Comparison of ENCODE assay signal across 9 cellular contexts in genomic region chr2:102061962-102062795, GRCh38.
DNase-seq lines count a peak whose midpoint lies in the region; ATAC-seq and TF ChIP-seq lines count a peak whose summit lies in the region.
"Had no signal": no experiment of that assay in that cellular context is flagged by ENCODE, and none has a peak within 500 bp of the region (broad histone marks: within the 10 kb centered on the region; RNA-seq: fewer than 3 reads in every experiment).

No MANE protein-coding gene starts in this region.

- no peak for TF ChIP-seq CTCF in IMR-90 (conservative IDR thresholded peaks at IDR 0.05; ENCODE audit: low read depth, low read length)

- TF ChIP-seq POLR2A in IMR-90 (IDR thresholded peaks at IDR 0.05; ENCODE audit: low read depth, low read length) = no peak

- H3K79me1 ChIP-seq in IMR-90 (ENCODE audit: low read depth in 1 of 2, low read length in 2 of 2) = peaks cover 0 to 8% of the 10 kb centered on the region in 2 experiments; a peak in 2 of 4 replicates

- H2AK9ac ChIP-seq in IMR-90 (replicated peaks; ENCODE audit: low read depth, low read length, poor library complexity) = no peak overlapping the region

- dilution Hi-C loops in IMR-90 (cut with HindIII; ENCODE audit: low sequenced_read_pairs, unreplicated experiment) = no loop called here

- no peaks in the 10 kb centered on the region for H3K27me3 ChIP-seq in IMR-90 (ENCODE audit: control insufficient read depth, insufficient read depth, low read length)
- H3K27me3 ChIP-seq in adipocyte (replicated peaks; ENCODE audit: control insufficient read depth, insufficient read depth, low read length) = no peaks in the 10 kb centered on the region
- no peaks in the 10 kb centered on the region for H3K27me3 ChIP-seq in right cardiac atrium (ENCODE audit: control insufficient read depth, insufficient read depth)

- ATAC-seq in IMR-90 (ENCODE audit: low read depth) (peak; percentile 10), right cardiac atrium (peak; percentile 2 to 10), GM18861 (IDR thresholded peaks at IDR 0.05; ENCODE audit: unreplicated experiment) (no peak), HG02759 (IDR thresholded peaks at IDR 0.05; ENCODE audit: unreplicated experiment) (no peak), HG02840 (IDR thresholded peaks at IDR 0.05; ENCODE audit: low FRiP score, unreplicated experiment) (no peak)
- peak; percentile 58 for ATAC-seq in stimulated activated memory B cell treated with anti-CD40 and anti-IgM and Interleukin-4, amounts not matched to agents 10 μg/mL and 1 μg/mL and 100 μg/mL, for 72 hours
- ATAC-seq in effector memory CD8-positive, alpha-beta T cell (replicated peaks) = no peak

- CTCF ChIA-PET in IMR-90 (lab: Yijun Ruan, JAX) = interaction anchor here (0.8 to 1.3 kb wide), 3 partner anchors 11 to 29 kb away, joined by 3 to 4 read pairs (median 3); no protein-coding TSS in a partner anchor

- DNase-seq in IMR-90 (peak; percentile 78), adipocyte (ENCODE audit: low read depth) (peak; percentile 79), right cardiac atrium (peak; percentile 68 to 82 (median 80))
- DNase-seq in effector memory CD8-positive, alpha-beta T cell = no peak
- DNase-seq: NCI-H2029 treated with DMSO at 0.1 percent for 48 hours had no signal

- peak overlapping the region; percentile 46; the same call in 1 of the 2 replicates for H3K23ac ChIP-seq in IMR-90 (ENCODE audit: low read depth, low read length)

- H4K5ac ChIP-seq in IMR-90 (ENCODE audit: low read depth, low read length) = peak overlapping the region; percentile 63; the same call in 1 of the 2 replicates

- H3K27me3 Mint-ChIP-seq in stimulated activated memory B cell treated with anti-CD40 and anti-IgM and Interleukin-4, amounts not matched to agents 10 μg/mL and 1 μg/mL and 100 μg/mL, for 72 hours = peaks cover 27% of the 10 kb centered on the region
- peaks cover 0 to 19% of the 10 kb centered on the region in 2 donors for H3K27me3 Mint-ChIP-seq in effector memory CD8-positive, alpha-beta T cell

- H3K4ac ChIP-seq in IMR-90 (ENCODE audit: low read depth, low read length) = peak overlapping the region; percentile 98

- in situ Hi-C loops in IMR-90 (cut with MboI; ENCODE audit: low sequenced_read_pairs) = no loop called here

- H3K4me3 ChIP-seq in IMR-90 (ENCODE audit: insufficient read depth, low read depth, low read length) (no peak overlapping the region), adipocyte (ENCODE audit: low read length) (peak overlapping the region; percentile 16), right cardiac atrium (ENCODE audit: low read length) (no peak overlapping the region)

- peak overlapping the region; percentile 97 for H2BK5ac ChIP-seq in IMR-90 (ENCODE audit: low read depth, low read length, poor library complexity, severe bottlenecking)

- POLR2A ChIA-PET in IMR-90 (lab: Charles Lee; ENCODE audit: unreplicated experiment) = interaction anchor here (1.0 kb wide), 1 partner anchor 9 kb away, joined by 3 read pairs; no protein-coding TSS in a partner anchor

- intact Hi-C loops in IMR-90 (cut with micrococcal nuclease) (no loop called here), right cardiac atrium (cut with DNase I) (loop anchor here in 1 of 4 donors (5.0 kb wide), 1 partner anchor 40 kb away; no protein-coding TSS in a partner anchor)

- H3K27ac Mint-ChIP-seq in stimulated activated memory B cell treated with anti-CD40 and anti-IgM and Interleukin-4, amounts not matched to agents 10 μg/mL and 1 μg/mL and 100 μg/mL, for 72 hours = peak overlapping the region; percentile 60
- peak overlapping the region in 1 of 2 donors; percentile 54 for H3K27ac Mint-ChIP-seq in effector memory CD8-positive, alpha-beta T cell

- no peaks in the 10 kb centered on the region for H3K36me3 ChIP-seq in IMR-90 (ENCODE audit: control insufficient read depth, insufficient read depth, low read length)
- H3K36me3 ChIP-seq in adipocyte (ENCODE audit: control insufficient read depth, insufficient read depth, low read length, severe bottlenecking) = no peaks in the 10 kb centered on the region

- WGBS in IMR-90 (ENCODE audit: extremely low coverage in 2 of 2, insufficient read length in 1 of 2), 2 experiments = 21% methylated on average over 3 of the region's 8 CpGs; no CpG with 5 or more reads in 1 of the 2 experiments
- 50% methylated on average over 8 of the region's 8 CpGs for WGBS in right cardiac atrium

- no peaks in the 10 kb centered on the region for H3K36me3 Mint-ChIP-seq in stimulated activated memory B cell treated with anti-CD40 and anti-IgM and Interleukin-4, amounts not matched to agents 10 μg/mL and 1 μg/mL and 100 μg/mL, for 72 hours
- peaks cover under 1% of the 10 kb centered on the region for H3K36me3 Mint-ChIP-seq in effector memory CD8-positive, alpha-beta T cell (ENCODE audit: insufficient read depth)

- H2BK120ac ChIP-seq in IMR-90 (ENCODE audit: low read depth, low read length) = peak overlapping the region; percentile 100

- no peak for TF ChIP-seq RAD21 in IMR-90 (IDR thresholded peaks at IDR 0.05; ENCODE audit: low read length)

- H3K9me3 ChIP-seq in IMR-90 (ENCODE audit: control insufficient read depth, insufficient read depth, low read length) (peaks cover 4% of the 10 kb centered on the region), adipocyte (ENCODE audit: control insufficient read depth, low read length) (no peaks in the 10 kb centered on the region), right cardiac atrium (ENCODE audit: control insufficient read depth, low read length) (no peaks in the 10 kb centered on the region)

- H3K14ac ChIP-seq in IMR-90 (replicated peaks; ENCODE audit: low read depth, low read length) = peak overlapping the region; percentile 87

- H2BK20ac ChIP-seq in IMR-90 (ENCODE audit: low read depth, low read length) = peak overlapping the region; percentile 89

- no peak overlapping the region for H3K4me2 ChIP-seq in IMR-90 (ENCODE audit: low read depth, low read length)

- no TSS peak for BruUV-seq in IMR-90 (replicated peaks; lab: Mats Ljungman, UMichigan)

- H3K9me1 ChIP-seq in IMR-90 (ENCODE audit: insufficient read depth, low read length) = peaks cover 17% of the 10 kb centered on the region

- H3K27ac ChIP-seq in IMR-90 (ENCODE audit: insufficient read depth, low read length) (peak overlapping the region; percentile 98; the same call in 1 of the 2 replicates), right cardiac atrium (ENCODE audit: low read length) (peak overlapping the region; percentile 92)

- peak overlapping the region; percentile 57; the same call in 1 of the 3 replicates for H2BK15ac ChIP-seq in IMR-90 (ENCODE audit: low read depth, low read length)

- H3K9ac ChIP-seq in IMR-90 (ENCODE audit: low read depth, low read length) = peak overlapping the region; percentile 17; the same call in 1 of the 2 replicates
- peak overlapping the region; percentile 94 for H3K9ac ChIP-seq in adipocyte (ENCODE audit: low read length)

- peaks cover 29% of the 10 kb centered on the region for H3K4me1 ChIP-seq in IMR-90 (ENCODE audit: control insufficient read depth, insufficient read depth, low read length)
- peaks cover 74% of the 10 kb centered on the region for H3K4me1 ChIP-seq in adipocyte (ENCODE audit: control insufficient read depth, insufficient read depth, low read length)
- H3K4me1 ChIP-seq in right cardiac atrium (ENCODE audit: control insufficient read depth, insufficient read depth, low read length) = peaks cover 30% of the 10 kb centered on the region

- peak overlapping the region; percentile 84 for H2AK5ac ChIP-seq in IMR-90 (ENCODE audit: low read depth, low read length)

- no peaks in the 10 kb centered on the region for H4K20me1 ChIP-seq in IMR-90 (ENCODE audit: insufficient read depth, low read length)

- H4K8ac ChIP-seq in IMR-90 (ENCODE audit: low read depth in 2 of 2, low read length in 2 of 2) = peak overlapping the region; percentile 82 to 92; a peak in 2 of 4 replicates

- H3K56ac ChIP-seq in IMR-90 (ENCODE audit: extremely low read depth, insufficient read depth, low read length) = 0 out of 2 replicates have a peak overlapping the region, but pooled peaks have one; percentile 27

- peak overlapping the region; percentile 97 for H4K91ac ChIP-seq in IMR-90 (ENCODE audit: insufficient read depth, low read depth, low read length)

- H3K18ac ChIP-seq in IMR-90 (ENCODE audit: low read depth, low read length) = peak overlapping the region; percentile 55

- peaks cover 18% of the 10 kb centered on the region for H3K4me1 Mint-ChIP-seq in stimulated activated memory B cell treated with anti-CD40 and anti-IgM and Interleukin-4, amounts not matched to agents 10 μg/mL and 1 μg/mL and 100 μg/mL, for 72 hours
- H3K4me1 Mint-ChIP-seq in effector memory CD8-positive, alpha-beta T cell (ENCODE audit: low read depth in 2 of 2) = peaks cover 0 to 5% of the 10 kb centered on the region in 2 donors

- H3K4me3 Mint-ChIP-seq in stimulated activated memory B cell treated with anti-CD40 and anti-IgM and Interleukin-4, amounts not matched to agents 10 μg/mL and 1 μg/mL and 100 μg/mL, for 72 hours = no peak overlapping the region
- H3K4me3 Mint-ChIP-seq in effector memory CD8-positive, alpha-beta T cell = no peak overlapping the region

- H3K9me3 Mint-ChIP-seq in stimulated activated memory B cell treated with anti-CD40 and anti-IgM and Interleukin-4, amounts not matched to agents 10 μg/mL and 1 μg/mL and 100 μg/mL, for 72 hours = no peaks in the 10 kb centered on the region
- H3K9me3 Mint-ChIP-seq in effector memory CD8-positive, alpha-beta T cell = no peaks in the 10 kb centered on the region

- peak overlapping the region; percentile 74 for H2AFZ ChIP-seq in IMR-90 (replicated peaks; ENCODE audit: low read length, poor library complexity)

TF ChIP-seq in IMR-90, 13 proteins besides CTCF, POLR2A, EP300 and RAD21 (continues in another document):
- TF ChIP-seq CHD1 (IDR thresholded peaks at IDR 0.05; ENCODE audit: low read depth, low read length) (no peak), BHLHE40 (IDR thresholded peaks at IDR 0.05; ENCODE audit: low read depth, low read length) (no peak), RFX5 (IDR thresholded peaks at IDR 0.05; ENCODE audit: low read depth, low read length) (no peak), MAFK (IDR thresholded peaks at IDR 0.05; ENCODE audit: low read depth, low read length) (no peak), RCOR1 (IDR thresholded peaks at IDR 0.05; ENCODE audit: insufficient replicate concordance, low read length) (no peak), CEBPB (IDR thresholded peaks at IDR 0.05; ENCODE audit: low read depth, low read length) (no peak), MXI1 (IDR thresholded peaks at IDR 0.05; ENCODE audit: borderline replicate concordance, low read depth, low read length) (no peak), FOS (IDR thresholded peaks at IDR 0.05; ENCODE audit: low read depth, low read length) (no peak), SMC3 (IDR thresholded peaks at IDR 0.05; ENCODE audit: low read depth, low read length) (no peak)
- TF ChIP-seq, protein P1, sequence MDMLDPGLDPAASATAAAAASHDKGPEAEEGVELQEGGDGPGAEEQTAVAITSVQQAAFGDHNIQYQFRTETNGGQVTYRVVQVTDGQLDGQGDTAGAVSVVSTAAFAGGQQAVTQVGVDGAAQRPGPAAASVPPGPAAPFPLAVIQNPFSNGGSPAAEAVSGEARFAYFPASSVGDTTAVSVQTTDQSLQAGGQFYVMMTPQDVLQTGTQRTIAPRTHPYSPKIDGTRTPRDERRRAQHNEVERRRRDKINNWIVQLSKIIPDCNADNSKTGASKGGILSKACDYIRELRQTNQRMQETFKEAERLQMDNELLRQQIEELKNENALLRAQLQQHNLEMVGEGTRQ (IDR thresholded peaks at IDR 0.05; ENCODE audit: low read depth, low read length) = no peak

Comparison
In these comparisons a context has a peak if more than half of its experiments do, and no peak if none do; other contexts are left out.
1. ATAC-seq: peak in IMR-90 (single experiment), right cardiac atrium (2 of 2) and stimulated activated memory B cell treated with anti-CD40 and anti-IgM and Interleukin-4, amounts not matched to agents 10 μg/mL and 1 μg/mL and 100 μg/mL, for 72 hours (single experiment); none in effector memory CD8-positive, alpha-beta T cell (single experiment), GM18861 (single experiment), HG02759 (single experiment) and HG02840 (single experiment).
2. DNase-seq: peak in IMR-90 (single experiment), adipocyte (single experiment) and right cardiac atrium (3 of 3); none in effector memory CD8-positive, alpha-beta T cell (0 of 3).